27 cellular contexts compared by ENCODE assay signal in genomic region chr2:128298286-128298685, GRCh38.
"Had no signal": no experiment of that assay in that cellular context is flagged by ENCODE, and none has a peak within 500 bp of the region (broad histone marks: within the 10 kb centered on the region; RNA-seq: fewer than 3 reads in every experiment).

No MANE protein-coding gene starts in this region.

- H3K27ac ChIP-seq: brain microvascular endothelial cell, colonic mucosa, gastrocnemius medialis had no signal

- ATAC-seq: activated T-cell treated with anti-CD3 and anti-CD28 coated beads, Interleukin-2, amount 50 U/mL, for 4 hours; activated T-helper 17 cell treated with anti-CD3 and anti-CD28 coated beads, Interleukin-2, amount 50 U/mL, for 72 hours; esophagus mucosa; gastrocnemius medialis had no signal

- H3K27me3 Mint-ChIP-seq: activated CD4-positive, alpha-beta memory T cell treated with anti-CD3 and anti-CD28 coated beads, Interleukin-2, amount 10 ng/mL, durations not matched to agents 7 days and 5 days; activated CD4-positive, alpha-beta T cell treated with anti-CD3 and anti-CD28 coated beads, Interleukin-2, amount 10 ng/mL, durations not matched to agents 7 days and 5 days; activated naive CD8-positive, alpha-beta T cell; activated T-helper 17 cell treated with anti-CD3 and anti-CD28 coated beads, Interleukin-2, amount 50 U/mL, for 72 hours; central memory CD8-positive, alpha-beta T cell had no signal

- H3K27ac Mint-ChIP-seq: activated CD4-positive, alpha-beta memory T cell treated with anti-CD3 and anti-CD28 coated beads, Interleukin-2, amount 10 ng/mL, durations not matched to agents 7 days and 5 days; activated CD4-positive, alpha-beta T cell treated with anti-CD3 and anti-CD28 coated beads, Interleukin-2, amount 10 ng/mL, durations not matched to agents 7 days and 5 days; activated naive CD8-positive, alpha-beta T cell; activated T-helper 17 cell treated with anti-CD3 and anti-CD28 coated beads, Interleukin-2, amount 50 U/mL, for 72 hours had no signal

- FAIRE-seq: astrocyte, bronchial epithelial cell, endometrium had no signal

- H3K27me3 ChIP-seq: brain microvascular endothelial cell, colonic mucosa, gastrocnemius medialis had no signal

- H3K4me1 ChIP-seq: colonic mucosa had no signal

- H3K9me3 ChIP-seq: colonic mucosa, gastrocnemius medialis had no signal

- H3K9me3 Mint-ChIP-seq: activated CD4-positive, alpha-beta memory T cell treated with anti-CD3 and anti-CD28 coated beads, Interleukin-2, amount 10 ng/mL, durations not matched to agents 7 days and 5 days; activated CD4-positive, alpha-beta T cell treated with anti-CD3 and anti-CD28 coated beads, Interleukin-2, amount 10 ng/mL, durations not matched to agents 7 days and 5 days had no signal

- H3K4me1 Mint-ChIP-seq: activated CD4-positive, alpha-beta memory T cell treated with anti-CD3 and anti-CD28 coated beads, Interleukin-2, amount 10 ng/mL, durations not matched to agents 7 days and 5 days; activated CD4-positive, alpha-beta T cell treated with anti-CD3 and anti-CD28 coated beads, Interleukin-2, amount 10 ng/mL, durations not matched to agents 7 days and 5 days had no signal

- H3K36me3 ChIP-seq: brain microvascular endothelial cell, colonic mucosa, gastrocnemius medialis had no signal

- DNase-seq: activated CD4-positive, alpha-beta memory T cell treated with anti-CD3 and anti-CD28 coated beads, Interleukin-2, amount 10 ng/mL, durations not matched to agents 7 days and 5 days; activated CD4-positive, alpha-beta T cell treated with anti-CD3 and anti-CD28 coated beads for 1 hour; activated CD4-positive, alpha-beta T cell treated with anti-CD3 and anti-CD28 coated beads for 4 hours; activated CD4-positive, alpha-beta T cell treated with anti-CD3 and anti-CD28 coated beads, Interleukin-2, amount 10 ng/mL, durations not matched to agents 7 days and 5 days; activated CD4-positive, alpha-beta T cell treated with anti-CD3 and anti-CD28 coated beads, Interleukin-2, amount 50 U/mL, for 4 hours; activated CD8-positive, alpha-beta memory T cell treated with anti-CD3 and anti-CD28 coated beads, Interleukin-2, amount 50 U/mL, for 48 hours; activated effector memory CD4-positive, alpha-beta T cell treated with Interleukin-2 at 50 U/mL for 16 hours; activated gamma-delta T cell treated with Interleukin-2 at 50 U/mL for 16 hours; activated naive CD4-positive, alpha-beta T cell treated with anti-CD3 and anti-CD28 coated beads, Interleukin-2, amount 50 U/mL, for 16 hours; activated naive CD4-positive, alpha-beta T cell treated with Interleukin-2 at 50 U/mL for 16 hours; activated T-cell treated with anti-CD3 and anti-CD28 coated beads for 4 hours; activated T-cell treated with anti-CD3 and anti-CD28 coated beads, Interleukin-2, amount 50 U/mL, for 4 hours; amniotic stem cell; anterior cingulate cortex; brain microvascular endothelial cell; colonic mucosa; effector CD8-positive, alpha-beta T cell; foreskin fibroblast; gastrocnemius medialis; T-helper 2 cell had no signal

- H3K4me3 ChIP-seq: colonic mucosa, gastrocnemius medialis had no signal

- H3K4me3 Mint-ChIP-seq: activated CD4-positive, alpha-beta memory T cell treated with anti-CD3 and anti-CD28 coated beads, Interleukin-2, amount 10 ng/mL, durations not matched to agents 7 days and 5 days; activated CD4-positive, alpha-beta T cell treated with anti-CD3 and anti-CD28 coated beads, Interleukin-2, amount 10 ng/mL, durations not matched to agents 7 days and 5 days; activated naive CD8-positive, alpha-beta T cell; activated T-cell treated with anti-CD3 and anti-CD28 coated beads, Interleukin-2, amount 50 U/mL, for 4 hours; activated T-helper 17 cell treated with anti-CD3 and anti-CD28 coated beads, Interleukin-2, amount 50 U/mL, for 72 hours; central memory CD8-positive, alpha-beta T cell had no signal
